Comparison of ENCODE assay signal across 2 cellular contexts in the genomic region with DNA sequence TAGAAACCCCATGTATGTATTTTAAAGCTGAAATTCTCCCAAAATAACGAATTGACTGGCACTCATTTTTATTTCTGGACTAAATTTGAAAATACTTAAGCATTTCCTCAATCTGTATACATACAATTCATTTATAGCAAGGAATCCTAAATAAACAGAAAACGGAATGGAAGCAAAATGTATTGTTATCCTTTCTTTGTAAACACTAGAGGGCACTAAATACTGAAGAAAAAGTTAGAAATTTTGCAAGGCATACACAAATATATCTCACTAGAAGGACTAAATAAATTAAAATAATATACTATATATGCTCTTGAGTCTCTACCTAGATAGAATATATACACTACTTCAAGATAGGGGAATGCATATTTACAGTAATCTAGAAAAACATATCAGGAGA.
TF ChIP-seq lines count a peak whose summit lies in the region.

No MANE protein-coding gene starts in this region.

TF ChIP-seq in SK-N-SH, 30 proteins besides CTCF, POLR2A, EP300 and RAD21 (continued from another document):
- TF ChIP-seq, protein P1, sequence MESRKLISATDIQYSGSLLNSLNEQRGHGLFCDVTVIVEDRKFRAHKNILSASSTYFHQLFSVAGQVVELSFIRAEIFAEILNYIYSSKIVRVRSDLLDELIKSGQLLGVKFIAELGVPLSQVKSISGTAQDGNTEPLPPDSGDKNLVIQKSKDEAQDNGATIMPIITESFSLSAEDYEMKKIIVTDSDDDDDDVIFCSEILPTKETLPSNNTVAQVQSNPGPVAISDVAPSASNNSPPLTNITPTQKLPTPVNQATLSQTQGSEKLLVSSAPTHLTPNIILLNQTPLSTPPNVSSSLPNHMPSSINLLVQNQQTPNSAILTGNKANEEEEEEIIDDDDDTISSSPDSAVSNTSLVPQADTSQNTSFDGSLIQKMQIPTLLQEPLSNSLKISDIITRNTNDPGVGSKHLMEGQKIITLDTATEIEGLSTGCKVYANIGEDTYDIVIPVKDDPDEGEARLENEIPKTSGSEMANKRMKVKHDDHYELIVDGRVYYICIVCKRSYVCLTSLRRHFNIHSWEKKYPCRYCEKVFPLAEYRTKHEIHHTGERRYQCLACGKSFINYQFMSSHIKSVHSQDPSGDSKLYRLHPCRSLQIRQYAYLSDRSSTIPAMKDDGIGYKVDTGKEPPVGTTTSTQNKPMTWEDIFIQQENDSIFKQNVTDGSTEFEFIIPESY (IDR thresholded peaks at IDR 0.05; ENCODE audit: borderline replicate concordance, low read depth) = no peak
- no peak for TF ChIP-seq FOXM1 (IDR thresholded peaks at IDR 0.05; ENCODE audit: low read depth)
- no peak for TF ChIP-seq EZH2phosphoT487 (IDR thresholded peaks at IDR 0.05; ENCODE audit: borderline replicate concordance, low read depth)
- TF ChIP-seq POLR2AphosphoS5 (IDR thresholded peaks at IDR 0.05; ENCODE audit: low read depth, low read length) = no peak

TF ChIP-seq in SK-N-SH treated with all-trans-retinoic acid at 6 μM for 48 hours, 23 proteins besides CTCF, POLR2A, EP300 and RAD21 (continued from another document):
- TF ChIP-seq, protein P2, sequence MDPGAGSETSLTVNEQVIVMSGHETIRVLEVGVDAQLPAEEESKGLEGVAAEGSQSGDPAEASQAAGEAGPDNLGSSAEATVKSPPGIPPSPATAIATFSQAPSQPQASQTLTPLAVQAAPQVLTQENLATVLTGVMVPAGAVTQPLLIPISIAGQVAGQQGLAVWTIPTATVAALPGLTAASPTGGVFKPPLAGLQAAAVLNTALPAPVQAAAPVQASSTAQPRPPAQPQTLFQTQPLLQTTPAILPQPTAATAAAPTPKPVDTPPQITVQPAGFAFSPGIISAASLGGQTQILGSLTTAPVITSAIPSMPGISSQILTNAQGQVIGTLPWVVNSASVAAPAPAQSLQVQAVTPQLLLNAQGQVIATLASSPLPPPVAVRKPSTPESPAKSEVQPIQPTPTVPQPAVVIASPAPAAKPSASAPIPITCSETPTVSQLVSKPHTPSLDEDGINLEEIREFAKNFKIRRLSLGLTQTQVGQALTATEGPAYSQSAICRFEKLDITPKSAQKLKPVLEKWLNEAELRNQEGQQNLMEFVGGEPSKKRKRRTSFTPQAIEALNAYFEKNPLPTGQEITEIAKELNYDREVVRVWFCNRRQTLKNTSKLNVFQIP (CRISPR knock-in tag; IDR thresholded peaks at IDR 0.05; ENCODE audit: borderline replicate concordance, low read depth) = no peak
- TF ChIP-seq ARNTL (CRISPR knock-in tag; IDR thresholded peaks at IDR 0.05; ENCODE audit: borderline replicate concordance, low read depth) = no peak
- TF ChIP-seq, protein P3, sequence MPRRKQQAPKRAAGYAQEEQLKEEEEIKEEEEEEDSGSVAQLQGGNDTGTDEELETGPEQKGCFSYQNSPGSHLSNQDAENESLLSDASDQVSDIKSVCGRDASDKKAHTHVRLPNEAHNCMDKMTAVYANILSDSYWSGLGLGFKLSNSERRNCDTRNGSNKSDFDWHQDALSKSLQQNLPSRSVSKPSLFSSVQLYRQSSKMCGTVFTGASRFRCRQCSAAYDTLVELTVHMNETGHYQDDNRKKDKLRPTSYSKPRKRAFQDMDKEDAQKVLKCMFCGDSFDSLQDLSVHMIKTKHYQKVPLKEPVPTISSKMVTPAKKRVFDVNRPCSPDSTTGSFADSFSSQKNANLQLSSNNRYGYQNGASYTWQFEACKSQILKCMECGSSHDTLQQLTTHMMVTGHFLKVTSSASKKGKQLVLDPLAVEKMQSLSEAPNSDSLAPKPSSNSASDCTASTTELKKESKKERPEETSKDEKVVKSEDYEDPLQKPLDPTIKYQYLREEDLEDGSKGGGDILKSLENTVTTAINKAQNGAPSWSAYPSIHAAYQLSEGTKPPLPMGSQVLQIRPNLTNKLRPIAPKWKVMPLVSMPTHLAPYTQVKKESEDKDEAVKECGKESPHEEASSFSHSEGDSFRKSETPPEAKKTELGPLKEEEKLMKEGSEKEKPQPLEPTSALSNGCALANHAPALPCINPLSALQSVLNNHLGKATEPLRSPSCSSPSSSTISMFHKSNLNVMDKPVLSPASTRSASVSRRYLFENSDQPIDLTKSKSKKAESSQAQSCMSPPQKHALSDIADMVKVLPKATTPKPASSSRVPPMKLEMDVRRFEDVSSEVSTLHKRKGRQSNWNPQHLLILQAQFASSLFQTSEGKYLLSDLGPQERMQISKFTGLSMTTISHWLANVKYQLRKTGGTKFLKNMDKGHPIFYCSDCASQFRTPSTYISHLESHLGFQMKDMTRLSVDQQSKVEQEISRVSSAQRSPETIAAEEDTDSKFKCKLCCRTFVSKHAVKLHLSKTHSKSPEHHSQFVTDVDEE (CRISPR knock-in tag; IDR thresholded peaks at IDR 0.05) = no peak
- TF ChIP-seq ZFP30 (CRISPR knock-in tag; IDR thresholded peaks at IDR 0.05) = no peak
- TF ChIP-seq, protein P4, sequence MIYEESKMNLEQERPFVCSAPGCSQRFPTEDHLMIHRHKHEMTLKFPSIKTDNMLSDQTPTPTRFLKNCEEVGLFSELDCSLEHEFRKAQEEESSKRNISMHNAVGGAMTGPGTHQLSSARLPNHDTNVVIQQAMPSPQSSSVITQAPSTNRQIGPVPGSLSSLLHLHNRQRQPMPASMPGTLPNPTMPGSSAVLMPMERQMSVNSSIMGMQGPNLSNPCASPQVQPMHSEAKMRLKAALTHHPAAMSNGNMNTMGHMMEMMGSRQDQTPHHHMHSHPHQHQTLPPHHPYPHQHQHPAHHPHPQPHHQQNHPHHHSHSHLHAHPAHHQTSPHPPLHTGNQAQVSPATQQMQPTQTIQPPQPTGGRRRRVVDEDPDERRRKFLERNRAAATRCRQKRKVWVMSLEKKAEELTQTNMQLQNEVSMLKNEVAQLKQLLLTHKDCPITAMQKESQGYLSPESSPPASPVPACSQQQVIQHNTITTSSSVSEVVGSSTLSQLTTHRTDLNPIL (CRISPR knock-in tag; IDR thresholded peaks at IDR 0.05; ENCODE audit: low read depth) = no peak
- no peak for TF ChIP-seq RARB (CRISPR knock-in tag; IDR thresholded peaks at IDR 0.05)
- TF ChIP-seq OSR1 (CRISPR knock-in tag; IDR thresholded peaks at IDR 0.05) = no peak
- no peak for TF ChIP-seq ZFP3 (CRISPR knock-in tag; IDR thresholded peaks at IDR 0.05)
